In genomic region chr6:163177892-163178420, GRCh38 we compare ENCODE assay signal across 22 cellular contexts.
"Had no signal": no experiment of that assay in that cellular context is flagged by ENCODE, and none has a peak within 500 bp of the region (broad histone marks: within the 10 kb centered on the region; RNA-seq: fewer than 3 reads in every experiment).

No MANE protein-coding gene starts in this region.

- H3K27ac ChIP-seq: colonic mucosa, foreskin keratinocyte, left ventricle myocardium inferior, lower lobe of right lung, neutrophil, right atrium auricular region, sigmoid colon, skin epidermis, testis, transverse colon had no signal

- H3K4me3 Mint-ChIP-seq: central memory CD8-positive, alpha-beta T cell; endodermal cell; immature natural killer cell; nephron had no signal

- H3K27me3 ChIP-seq: colonic mucosa, foreskin keratinocyte, right atrium auricular region, sigmoid colon, testis, transverse colon had no signal

- ATAC-seq: foreskin keratinocyte; left cardiac atrium; lower lobe of right lung; stimulated activated naive CD8-positive, alpha-beta T cell treated with anti-CD3 and anti-CD28 coated beads, Interleukin-15, Interleukin-2, amounts not matched to agents 100 U/mL and 50 U/mL, for 24 hours had no signal

- H3K4me1 ChIP-seq: colonic mucosa, foreskin keratinocyte, transverse colon had no signal

- H3K27ac Mint-ChIP-seq: endodermal cell, immature natural killer cell had no signal

- H3K36me3 Mint-ChIP-seq: immature natural killer cell, naive B cell had no signal

- H3K9me3 ChIP-seq: colonic mucosa, left ventricle myocardium inferior, lower lobe of right lung, neutrophil, right atrium auricular region, sigmoid colon, testis, transverse colon had no signal

- H3K4me1 Mint-ChIP-seq: central memory CD8-positive, alpha-beta T cell; immature natural killer cell; naive B cell had no signal

- H3K9me3 Mint-ChIP-seq: central memory CD8-positive, alpha-beta T cell; endodermal cell; immature natural killer cell; naive B cell; nephron had no signal

- H3K4me3 ChIP-seq: colonic mucosa, left ventricle myocardium inferior, lower lobe of right lung, right atrium auricular region, sigmoid colon, skin epidermis, testis, transverse colon had no signal

- DNase-seq: colonic mucosa; dermis blood vessel endothelial cell; effector CD4-positive, alpha-beta T cell; endodermal cell; erythroblast; foreskin keratinocyte; immature natural killer cell; left cardiac atrium; left ventricle myocardium inferior; lower lobe of right lung; mesendoderm; naive B cell; sigmoid colon; stimulated activated CD4-positive, alpha-beta T cell treated with anti-CD3 and anti-CD28 coated beads, Interleukin-2, amount 100 ng/mL, for 24 hours; stimulated activated naive CD8-positive, alpha-beta T cell treated with anti-CD3 and anti-CD28 coated beads, Interleukin-15, Interleukin-2, amounts not matched to agents 100 U/mL and 50 U/mL, for 24 hours; testis; transverse colon had no signal

- H3K36me3 ChIP-seq: colonic mucosa, left ventricle myocardium inferior, lower lobe of right lung, neutrophil, right atrium auricular region, sigmoid colon, transverse colon had no signal
